ENCODE assay signal across 10 cellular contexts in the genomic region with DNA sequence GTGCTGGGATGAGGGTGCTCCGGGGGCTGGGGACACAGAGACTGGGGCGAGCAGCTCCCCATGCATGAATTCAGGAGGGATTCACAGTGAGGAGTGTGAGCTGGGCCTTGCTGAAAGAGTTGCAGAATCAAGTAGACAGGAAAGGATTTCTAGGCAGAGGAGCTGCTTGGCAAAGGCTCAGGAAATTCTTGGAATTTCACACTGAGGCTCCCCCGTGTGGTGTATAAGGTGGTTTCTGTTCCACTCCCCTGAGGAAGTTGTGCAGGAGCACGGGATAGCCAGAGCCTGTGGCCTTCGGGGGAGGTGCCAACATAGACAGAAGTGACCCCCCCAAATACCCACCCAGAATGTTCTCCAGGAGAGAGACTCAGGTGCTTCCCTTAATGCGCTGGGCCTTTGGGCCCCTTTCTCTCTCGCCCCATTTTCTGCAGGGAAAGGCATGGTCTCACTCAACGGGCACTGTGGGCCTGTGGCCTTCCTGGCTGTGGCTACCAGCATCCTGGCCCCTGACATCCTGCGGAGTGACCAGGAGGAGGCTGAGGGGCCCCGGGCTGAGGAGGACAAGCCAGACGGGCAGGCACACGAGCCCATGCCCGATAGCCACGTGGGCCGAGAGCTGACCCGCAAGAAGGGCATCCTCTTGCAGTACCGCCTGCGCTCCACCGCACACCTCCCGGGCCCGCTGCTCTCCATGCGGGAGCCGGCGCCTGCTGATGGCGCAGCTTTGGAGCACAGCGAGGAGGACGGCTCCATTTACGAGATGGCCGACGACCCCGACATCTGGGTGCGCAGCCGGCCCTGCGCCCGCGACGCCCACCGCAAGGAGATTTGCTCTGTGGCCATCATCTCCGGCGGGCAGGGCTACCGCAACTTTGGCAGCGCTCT. TPM values are rescaled to one million over a fixed set of nuclear protein-coding genes. Genes with fewer than 3 reads are reported as not detected.
DNase-seq lines count a peak whose midpoint lies in the region; ATAC-seq and TF ChIP-seq lines count a peak whose summit lies in the region.
"Had no signal": no experiment of that assay in that cellular context is flagged by ENCODE, and none has a peak within 500 bp of the region (broad histone marks: within the 10 kb centered on the region; RNA-seq: fewer than 3 reads in every experiment).

No MANE protein-coding gene starts in this region.

- no peak for TF ChIP-seq CTCF in WTC11 (IDR thresholded peaks at IDR 0.05)
- TF ChIP-seq CTCF in left ventricle myocardium inferior (IDR thresholded peaks at IDR 0.05; ENCODE audit: borderline replicate concordance) = peak; percentile 52

- CTCF ChIA-PET in WTC11 (lab: Charles Lee) = interaction anchor here (0.6 to 4.7 kb wide), 53 partner anchors 9 to 879 kb away, joined by 3 to 79 read pairs (median 4); no protein-coding TSS in a partner anchor
- CTCF ChIA-PET in activated CD4-positive, alpha-beta T cell treated with anti-CD3 and anti-CD28 coated beads for 36 hours (lab: Charles Lee) = no interaction called here

- POLR2A ChIA-PET in WTC11 (lab: Charles Lee) = no interaction called here
- POLR2A ChIA-PET in activated CD4-positive, alpha-beta T cell treated with anti-CD3 and anti-CD28 coated beads for 36 hours (lab: Charles Lee) = no interaction called here

- H3K4me3 ChIP-seq in H7 (ENCODE audit: insufficient read depth, low read depth, low read length) = no peak overlapping the region
- H3K4me3 ChIP-seq in left ventricle myocardium inferior = no peak overlapping the region

- H3K36me3 ChIP-seq in H7 (replicated peaks; ENCODE audit: control insufficient read depth, insufficient read depth, low read length) = peaks cover 2% of the 10 kb centered on the region; the same call in 1 of the 2 replicates
- H3K36me3 ChIP-seq in left ventricle myocardium inferior = peaks cover 43% of the 10 kb centered on the region

- H3K27me3 ChIP-seq in H7 (ENCODE audit: control insufficient read depth, insufficient read depth, low read length) (no peaks in the 10 kb centered on the region; the same call in 1 of the 2 replicates), left ventricle myocardium inferior (ENCODE audit: low read depth) (no peaks in the 10 kb centered on the region)

- no peaks in the 10 kb centered on the region for H3K36me3 Mint-ChIP-seq in WTC11
- H3K36me3 Mint-ChIP-seq in activated CD4-positive, alpha-beta T cell treated with anti-CD3 and anti-CD28 coated beads for 36 hours (ENCODE audit: low read depth) = no peaks in the 10 kb centered on the region

- no peak overlapping the region for H3K4me3 Mint-ChIP-seq in WTC11
- H3K4me3 Mint-ChIP-seq in activated CD4-positive, alpha-beta T cell treated with anti-CD3 and anti-CD28 coated beads for 36 hours = no peak overlapping the region

- ATAC-seq in WTC11 = peak; percentile 81
- ATAC-seq in activated CD4-positive, alpha-beta T cell treated with anti-CD3 and anti-CD28 coated beads for 36 hours = no peak

- intact Hi-C loops in left ventricle myocardium inferior (cut with micrococcal nuclease) = no loop called here
- intact Hi-C loops in activated CD4-positive, alpha-beta T cell treated with anti-CD3 and anti-CD28 coated beads for 36 hours (cut with DNase I, micrococcal nuclease) = no loop called here

- peaks cover 7% of the 10 kb centered on the region for H3K4me1 ChIP-seq in left ventricle myocardium inferior

- H3K9me3 ChIP-seq in left ventricle myocardium inferior (replicated peaks) = no peaks in the 10 kb centered on the region

- H3K27ac Mint-ChIP-seq in WTC11 = peak overlapping the region; percentile 90
- H3K27ac Mint-ChIP-seq in activated CD4-positive, alpha-beta T cell treated with anti-CD3 and anti-CD28 coated beads for 36 hours = no peak overlapping the region

- H3K9me3 Mint-ChIP-seq in WTC11 = no peaks in the 10 kb centered on the region
- no peaks in the 10 kb centered on the region for H3K9me3 Mint-ChIP-seq in activated CD4-positive, alpha-beta T cell treated with anti-CD3 and anti-CD28 coated beads for 36 hours (ENCODE audit: low read depth)

- H3K27ac ChIP-seq in left ventricle myocardium inferior (replicated peaks) = no peak overlapping the region

- peaks cover 18% of the 10 kb centered on the region for H3K4me1 Mint-ChIP-seq in WTC11
- no peaks in the 10 kb centered on the region for H3K4me1 Mint-ChIP-seq in activated CD4-positive, alpha-beta T cell treated with anti-CD3 and anti-CD28 coated beads for 36 hours

- DNase-seq in H7 = peak; percentile 87
- peak; percentile 68 for DNase-seq in WTC11 (ENCODE audit: low spot score)
- DNase-seq in left ventricle myocardium inferior = no peak
- DNase-seq in renal cortical epithelial cell (ENCODE audit: low read depth) = peak; percentile 60
- DNase-seq in NCI-H2107 treated with DMSO at 0.1 percent for 48 hours (lab: John Stamatoyannopoulos, UW; ENCODE audit: unreplicated experiment) = no peak
- DNase-seq in activated CD4-positive, alpha-beta T cell treated with anti-CD3 and anti-CD28 coated beads for 36 hours = no peak
- DNase-seq in NCI-H1048 (lab: John Stamatoyannopoulos, UW) = no peak
- no peak for DNase-seq in GM19238 (ENCODE audit: insufficient read length, low spot score)
- DNase-seq: cortex of kidney had no signal

- no peaks in the 10 kb centered on the region for H3K27me3 Mint-ChIP-seq in WTC11 (ENCODE audit: low read depth)
- H3K27me3 Mint-ChIP-seq in activated CD4-positive, alpha-beta T cell treated with anti-CD3 and anti-CD28 coated beads for 36 hours = peaks cover 10% of the 10 kb centered on the region

TF ChIP-seq in WTC11, 78 proteins besides CTCF, POLR2A, EP300 and RAD21 (continues in another document):
- TF ChIP-seq FOXJ3 (CRISPR knock-in tag; IDR thresholded peaks at IDR 0.05; ENCODE audit: borderline replicate concordance) = no peak
- TF ChIP-seq, protein P1, sequence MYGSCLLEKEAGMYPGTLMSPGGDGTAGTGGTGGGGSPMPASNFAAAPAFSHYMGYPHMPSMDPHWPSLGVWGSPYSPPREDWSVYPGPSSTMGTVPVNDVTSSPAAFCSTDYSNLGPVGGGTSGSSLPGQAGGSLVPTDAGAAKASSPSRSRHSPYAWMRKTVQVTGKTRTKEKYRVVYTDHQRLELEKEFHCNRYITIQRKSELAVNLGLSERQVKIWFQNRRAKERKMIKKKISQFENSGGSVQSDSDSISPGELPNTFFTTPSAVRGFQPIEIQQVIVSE (CRISPR knock-in tag; IDR thresholded peaks at IDR 0.05; ENCODE audit: borderline replicate concordance) = no peak
- TF ChIP-seq, protein P2, sequence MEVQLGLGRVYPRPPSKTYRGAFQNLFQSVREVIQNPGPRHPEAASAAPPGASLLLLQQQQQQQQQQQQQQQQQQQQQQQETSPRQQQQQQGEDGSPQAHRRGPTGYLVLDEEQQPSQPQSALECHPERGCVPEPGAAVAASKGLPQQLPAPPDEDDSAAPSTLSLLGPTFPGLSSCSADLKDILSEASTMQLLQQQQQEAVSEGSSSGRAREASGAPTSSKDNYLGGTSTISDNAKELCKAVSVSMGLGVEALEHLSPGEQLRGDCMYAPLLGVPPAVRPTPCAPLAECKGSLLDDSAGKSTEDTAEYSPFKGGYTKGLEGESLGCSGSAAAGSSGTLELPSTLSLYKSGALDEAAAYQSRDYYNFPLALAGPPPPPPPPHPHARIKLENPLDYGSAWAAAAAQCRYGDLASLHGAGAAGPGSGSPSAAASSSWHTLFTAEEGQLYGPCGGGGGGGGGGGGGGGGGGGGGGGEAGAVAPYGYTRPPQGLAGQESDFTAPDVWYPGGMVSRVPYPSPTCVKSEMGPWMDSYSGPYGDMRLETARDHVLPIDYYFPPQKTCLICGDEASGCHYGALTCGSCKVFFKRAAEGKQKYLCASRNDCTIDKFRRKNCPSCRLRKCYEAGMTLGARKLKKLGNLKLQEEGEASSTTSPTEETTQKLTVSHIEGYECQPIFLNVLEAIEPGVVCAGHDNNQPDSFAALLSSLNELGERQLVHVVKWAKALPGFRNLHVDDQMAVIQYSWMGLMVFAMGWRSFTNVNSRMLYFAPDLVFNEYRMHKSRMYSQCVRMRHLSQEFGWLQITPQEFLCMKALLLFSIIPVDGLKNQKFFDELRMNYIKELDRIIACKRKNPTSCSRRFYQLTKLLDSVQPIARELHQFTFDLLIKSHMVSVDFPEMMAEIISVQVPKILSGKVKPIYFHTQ (CRISPR knock-in tag; IDR thresholded peaks at IDR 0.05) = no peak
- TF ChIP-seq CBFB (CRISPR knock-in tag; IDR thresholded peaks at IDR 0.05; ENCODE audit: low read depth) = no peak
- TF ChIP-seq ZNF317 (CRISPR knock-in tag; IDR thresholded peaks at IDR 0.05; ENCODE audit: borderline replicate concordance, low read depth) = no peak
- TF ChIP-seq, protein P3, sequence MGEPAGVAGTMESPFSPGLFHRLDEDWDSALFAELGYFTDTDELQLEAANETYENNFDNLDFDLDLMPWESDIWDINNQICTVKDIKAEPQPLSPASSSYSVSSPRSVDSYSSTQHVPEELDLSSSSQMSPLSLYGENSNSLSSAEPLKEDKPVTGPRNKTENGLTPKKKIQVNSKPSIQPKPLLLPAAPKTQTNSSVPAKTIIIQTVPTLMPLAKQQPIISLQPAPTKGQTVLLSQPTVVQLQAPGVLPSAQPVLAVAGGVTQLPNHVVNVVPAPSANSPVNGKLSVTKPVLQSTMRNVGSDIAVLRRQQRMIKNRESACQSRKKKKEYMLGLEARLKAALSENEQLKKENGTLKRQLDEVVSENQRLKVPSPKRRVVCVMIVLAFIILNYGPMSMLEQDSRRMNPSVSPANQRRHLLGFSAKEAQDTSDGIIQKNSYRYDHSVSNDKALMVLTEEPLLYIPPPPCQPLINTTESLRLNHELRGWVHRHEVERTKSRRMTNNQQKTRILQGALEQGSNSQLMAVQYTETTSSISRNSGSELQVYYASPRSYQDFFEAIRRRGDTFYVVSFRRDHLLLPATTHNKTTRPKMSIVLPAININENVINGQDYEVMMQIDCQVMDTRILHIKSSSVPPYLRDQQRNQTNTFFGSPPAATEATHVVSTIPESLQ (CRISPR knock-in tag; IDR thresholded peaks at IDR 0.05) = no peak
- TF ChIP-seq GTF2I (CRISPR knock-in tag; conservative IDR thresholded peaks at IDR 0.05) = no peak
- TF ChIP-seq, protein P4, sequence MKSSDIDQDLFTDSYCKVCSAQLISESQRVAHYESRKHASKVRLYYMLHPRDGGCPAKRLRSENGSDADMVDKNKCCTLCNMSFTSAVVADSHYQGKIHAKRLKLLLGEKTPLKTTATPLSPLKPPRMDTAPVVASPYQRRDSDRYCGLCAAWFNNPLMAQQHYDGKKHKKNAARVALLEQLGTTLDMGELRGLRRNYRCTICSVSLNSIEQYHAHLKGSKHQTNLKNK (CRISPR knock-in tag; IDR thresholded peaks at IDR 0.05) = no peak
- no peak for TF ChIP-seq ZNF121 (CRISPR knock-in tag; IDR thresholded peaks at IDR 0.05)
- TF ChIP-seq JUN (CRISPR knock-in tag; IDR thresholded peaks at IDR 0.05) = no peak
- TF ChIP-seq GRHL2 (CRISPR knock-in tag; IDR thresholded peaks at IDR 0.05; ENCODE audit: insufficient replicate concordance, severe bottlenecking) = no peak

RNA-seq across cellular contexts. Expression of a gene that starts 58.5 kb away (rescaled TPM):
- 0.97 and 1.4 TPM in 2 replicates for total RNA-seq in H7 (2014; rRNA removed; shearing (Covaris generic))
- 0.80 to 1.6 TPM (median 0.87 TPM) in 3 replicates for total RNA-seq in WTC11 (2021)
- not detected for total RNA-seq in left ventricle myocardium inferior
- total RNA-seq in renal cortical epithelial cell = not detected in 2 replicates
- under 1 TPM in 1 of 2 experiments, not detected in 1; 0.09 TPM for total RNA-seq in activated CD4-positive, alpha-beta T cell treated with anti-CD3 and anti-CD28 coated beads for 36 hours
- total RNA-seq: OCI-LY7 had no signal

Comparison
In these comparisons a context has a peak if more than half of its experiments do, and no peak if none do; other contexts are left out.
1. DNase-seq: peak in H7 (single experiment), WTC11 (single experiment) and renal cortical epithelial cell (single experiment); none in left ventricle myocardium inferior (single experiment), NCI-H2107 treated with DMSO at 0.1 percent for 48 hours (single experiment), activated CD4-positive, alpha-beta T cell treated with anti-CD3 and anti-CD28 coated beads for 36 hours (single experiment), NCI-H1048 (single experiment) and GM19238 (single experiment).